Comparison of ENCODE assay signal across 1 cellular context in genomic region chr9:136885950-136886578, GRCh38.
TF ChIP-seq lines count a peak whose summit lies in the region.

Gene TRAF2 (plus strand): TSS chr9:136886516. CDS start chr9:136898741, 12,225 bp downstream.

TF ChIP-seq in K562, 482 proteins besides CTCF, POLR2A, EP300 and RAD21 (continued from another document and continues in another):
- TF ChIP-seq ZNF639 (CRISPR knock-in tag; conservative IDR thresholded peaks at IDR 0.05 in 1 of 2, IDR thresholded peaks at IDR 0.05 in 1 of 2) (peak in 1 of 2 experiments; percentile 70; a peak in 2 of 4 replicates), ZSCAN29 (IDR thresholded peaks at IDR 0.05) (no peak), ASH1L (IDR thresholded peaks at IDR 0.05; ENCODE audit: borderline replicate concordance, low read depth, partially characterized antibody) (peak; percentile 99), RB1 (IDR thresholded peaks at IDR 0.05; ENCODE audit: low read depth) (peak; percentile 89), RBFOX2 (IDR thresholded peaks at IDR 0.05; ENCODE audit: low read depth, low read length) (peak; percentile 94), ZNF165 (CRISPR knock-in tag; IDR thresholded peaks at IDR 0.05; ENCODE audit: borderline replicate concordance) (peak; percentile 24; the same call in 1 of the 2 replicates), CHCHD3 (CRISPR knock-in tag; IDR thresholded peaks at IDR 0.05) (no peak), MGA (IDR thresholded peaks at IDR 0.05) (0 out of 2 replicates have a peak, but pooled peaks have one; percentile 48), TRIM28 (IDR thresholded peaks at IDR 0.05) (no peak), CEBPZ (IDR thresholded peaks at IDR 0.05; ENCODE audit: borderline replicate concordance, low read depth, low read length) (peak; percentile 98), PATZ1 (CRISPR knock-in tag; IDR thresholded peaks at IDR 0.05; ENCODE audit: borderline replicate concordance) (no peak), KLF1 (tag; IDR thresholded peaks at IDR 0.05) (peak; percentile 21; the same call in 1 of the 2 replicates), PKNOX1 (IDR thresholded peaks at IDR 0.05) (peak; percentile 100), GATAD2A (IDR thresholded peaks at IDR 0.05) (0 out of 2 replicates have a peak, but pooled peaks have one; percentile 49), BCL6 (CRISPR knock-in tag; IDR thresholded peaks at IDR 0.05) (no peak), SMARCE1 (IDR thresholded peaks at IDR 0.05) (no peak), MBD2 (IDR thresholded peaks at IDR 0.05; ENCODE audit: borderline replicate concordance, low read depth) (peak; percentile 100), ZBTB40 (IDR thresholded peaks at IDR 0.05) (peak; percentile 19; the same call in 1 of the 2 replicates), ZBTB40 (CRISPR knock-in tag; IDR thresholded peaks at IDR 0.05) (no peak), KLF13 (tag; IDR thresholded peaks at IDR 0.05; ENCODE audit: borderline replicate concordance, low read depth) (no peak), NUFIP1 (IDR thresholded peaks at IDR 0.05; ENCODE audit: partially characterized antibody) (no peak)
